10 cellular contexts compared by ENCODE assay signal in the genomic region with DNA sequence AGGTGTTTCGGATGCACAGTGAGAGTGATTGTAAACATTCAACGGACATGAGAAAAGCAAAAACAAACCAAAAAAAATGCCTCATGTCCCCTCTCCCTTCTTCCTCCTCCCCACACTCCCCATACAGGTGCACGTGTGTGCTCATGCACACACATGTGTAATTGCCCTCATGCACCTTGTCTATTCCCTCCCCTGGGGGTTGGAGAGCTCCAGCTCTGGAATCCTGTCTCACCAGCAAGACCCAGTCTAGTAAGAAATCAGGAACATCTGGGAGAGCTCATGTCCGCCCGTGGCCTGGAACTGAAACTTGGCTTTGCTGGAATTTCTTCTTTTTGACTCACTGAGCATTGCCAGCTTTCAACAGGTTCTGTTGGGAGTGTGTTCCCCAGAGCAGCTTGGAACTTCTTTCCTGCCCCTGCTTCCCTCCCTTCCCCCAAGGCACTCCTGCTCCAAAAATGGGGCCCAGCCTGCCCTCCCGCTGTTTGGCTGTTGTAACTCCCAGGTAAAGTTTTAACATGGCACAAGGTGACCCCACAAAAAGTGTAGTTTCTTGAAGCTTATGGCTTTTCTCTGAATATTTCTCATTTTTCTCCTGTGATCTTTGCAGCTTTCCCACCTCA.
DNase-seq lines count a peak whose midpoint lies in the region; ATAC-seq and TF ChIP-seq lines count a peak whose summit lies in the region.
"Had no signal": no experiment of that assay in that cellular context is flagged by ENCODE, and none has a peak within 500 bp of the region (broad histone marks: within the 10 kb centered on the region; RNA-seq: fewer than 3 reads in every experiment).

No MANE protein-coding gene starts in this region.

- H3K4me3 ChIP-seq in GM23248, result no peak overlapping the region
- H3K4me3 ChIP-seq in spleen, result no peak overlapping the region

- H3K9ac ChIP-seq in GM23248, result no peak overlapping the region

- TF ChIP-seq CTCF in CD14-positive monocyte (IDR thresholded peaks at IDR 0.05), result no peak
- TF ChIP-seq CTCF in spleen (IDR thresholded peaks at IDR 0.05 in 8 of 11, conservative IDR thresholded peaks at IDR 0.05 in 3 of 11), result no peak

- 53 to 59% methylated on average over 6 of the region's 6 CpGs for WGBS in GM23248 (ENCODE audit: low coverage in 1 of 2, low lambda C conversion rate in 2 of 2, missing lambda C conversion rate in 2 of 2), 2 experiments
- WGBS in spleen, 5 donors, result 69 to 90% (median 81%) methylated on average over 6 of the region's 6 CpGs

- ATAC-seq in activated naive CD8-positive, alpha-beta T cell treated with anti-CD3 and anti-CD28 coated beads, Interleukin-2, amount 50 U/mL, for 24 hours, result no peak
- peak; percentile 54 for ATAC-seq in left ventricle myocardium superior
- ATAC-seq: Panc1 had no signal

- peak overlapping the region in 4 of 7 donors; percentile 23 to 70 (median 57) for H3K27ac Mint-ChIP-seq in CD14-positive monocyte
- peak overlapping the region; percentile 60 for H3K27ac Mint-ChIP-seq in activated naive CD8-positive, alpha-beta T cell treated with anti-CD3 and anti-CD28 coated beads, Interleukin-2, amount 50 U/mL, for 24 hours
- H3K27ac Mint-ChIP-seq: progenitor cell of endocrine pancreas had no signal

- H3K4me2 ChIP-seq in GM23248 (ENCODE audit: unreplicated experiment), result no peak overlapping the region

- DNase-seq in CD14-positive monocyte (ENCODE audit: low spot score) (no peak), GM23248 (peak; percentile 71), left ventricle myocardium superior (peak; percentile 34), DMS153 treated with DMSO at 0.1 percent for 48 hours (lab: John Stamatoyannopoulos, UW; ENCODE audit: unreplicated experiment) (no peak), ureter (ENCODE audit: low spot score) (no peak), NCI-H1092 (lab: John Stamatoyannopoulos, UW) (no peak), spleen (no peak)
- DNase-seq in activated naive CD8-positive, alpha-beta T cell treated with anti-CD3 and anti-CD28 coated beads, Interleukin-2, amount 50 U/mL, for 24 hours, result no peak

- H3K36me3 Mint-ChIP-seq in CD14-positive monocyte, result peaks cover 77 to 92% of the 10 kb centered on the region in 2 donors
- peaks cover 10% of the 10 kb centered on the region for H3K36me3 Mint-ChIP-seq in activated naive CD8-positive, alpha-beta T cell treated with anti-CD3 and anti-CD28 coated beads, Interleukin-2, amount 50 U/mL, for 24 hours (ENCODE audit: low read depth)

- H3K79me2 ChIP-seq in GM23248 (ENCODE audit: insufficient read depth), result no peaks in the 10 kb centered on the region

- peaks cover 0 to 2% (median 1%) of the 10 kb centered on the region in 3 donors for H3K27me3 Mint-ChIP-seq in CD14-positive monocyte (ENCODE audit: low read depth in 3 of 3)
- no peaks in the 10 kb centered on the region for H3K27me3 Mint-ChIP-seq in activated naive CD8-positive, alpha-beta T cell treated with anti-CD3 and anti-CD28 coated beads, Interleukin-2, amount 50 U/mL, for 24 hours
- H3K27me3 Mint-ChIP-seq: progenitor cell of endocrine pancreas had no signal

- H3K9me3 ChIP-seq in GM23248 (ENCODE audit: low read depth) (no peaks in the 10 kb centered on the region), spleen (no peaks in the 10 kb centered on the region)

- no peaks in the 10 kb centered on the region for H3K27me3 ChIP-seq in GM23248 (replicated peaks; ENCODE audit: insufficient read depth)
- no peaks in the 10 kb centered on the region for H3K27me3 ChIP-seq in spleen (replicated peaks in 1 of 7)

- H3K9me2 ChIP-seq in GM23248 (ENCODE audit: insufficient read depth), result no peaks in the 10 kb centered on the region

- no peak for TF ChIP-seq POLR2A in spleen (IDR thresholded peaks at IDR 0.05)

- H3K9me3 Mint-ChIP-seq in CD14-positive monocyte, result no peaks in the 10 kb centered on the region
- H3K9me3 Mint-ChIP-seq in activated naive CD8-positive, alpha-beta T cell treated with anti-CD3 and anti-CD28 coated beads, Interleukin-2, amount 50 U/mL, for 24 hours, result no peaks in the 10 kb centered on the region

- in situ Hi-C loops in GM23248 (cut with MboI), result no loop called here

- H3K4me3 Mint-ChIP-seq in CD14-positive monocyte, result no peak overlapping the region
- no peak overlapping the region for H3K4me3 Mint-ChIP-seq in activated naive CD8-positive, alpha-beta T cell treated with anti-CD3 and anti-CD28 coated beads, Interleukin-2, amount 50 U/mL, for 24 hours

- H3K27ac ChIP-seq in GM23248, result no peak overlapping the region
- peak overlapping the region in 1 of 8 donors; percentile 7 for H3K27ac ChIP-seq in spleen

- H2AFZ ChIP-seq in GM23248, result no peak overlapping the region

- H3F3A ChIP-seq in GM23248 (ENCODE audit: insufficient read depth), result peaks cover 8% of the 10 kb centered on the region

- no peaks in the 10 kb centered on the region for H3K36me3 ChIP-seq in GM23248 (ENCODE audit: low read depth)
- H3K36me3 ChIP-seq in spleen, result peaks cover 0 to 53% (median 5%) of the 10 kb centered on the region in 6 donors

- intact Hi-C loops in CD14-positive monocyte (cut with micrococcal nuclease) (loop anchor here in 1 of 2 donors (10.0 kb wide), 1 partner anchor 51 kb away; no protein-coding TSS in a partner anchor), left ventricle myocardium superior (cut with micrococcal nuclease) (no loop called here), spleen (cut with DNase I; ENCODE audit: low total_unique reads) (no loop called here)

- H4K20me1 ChIP-seq in GM23248 (ENCODE audit: insufficient read depth), result no peaks in the 10 kb centered on the region

- H3K4me1 ChIP-seq in GM23248 (ENCODE audit: insufficient read depth) (peaks cover 15% of the 10 kb centered on the region), spleen (peaks cover 0 to 30% (median 5%) of the 10 kb centered on the region in 6 donors)

- peaks cover 47% of the 10 kb centered on the region for H3K4me1 Mint-ChIP-seq in CD14-positive monocyte
- peaks cover 31% of the 10 kb centered on the region for H3K4me1 Mint-ChIP-seq in activated naive CD8-positive, alpha-beta T cell treated with anti-CD3 and anti-CD28 coated beads, Interleukin-2, amount 50 U/mL, for 24 hours

Comparison
In these comparisons a context has a peak if more than half of its experiments do, and no peak if none do; other contexts are left out.
1. DNase-seq: peak in GM23248 (single experiment) and left ventricle myocardium superior (single experiment); none in CD14-positive monocyte (single experiment), activated naive CD8-positive, alpha-beta T cell treated with anti-CD3 and anti-CD28 coated beads, Interleukin-2, amount 50 U/mL, for 24 hours (single experiment), DMS153 treated with DMSO at 0.1 percent for 48 hours (single experiment), ureter (single experiment), NCI-H1092 (single experiment) and spleen (single experiment).